ENCODE assay signal across 15 cellular contexts in the genomic region with DNA sequence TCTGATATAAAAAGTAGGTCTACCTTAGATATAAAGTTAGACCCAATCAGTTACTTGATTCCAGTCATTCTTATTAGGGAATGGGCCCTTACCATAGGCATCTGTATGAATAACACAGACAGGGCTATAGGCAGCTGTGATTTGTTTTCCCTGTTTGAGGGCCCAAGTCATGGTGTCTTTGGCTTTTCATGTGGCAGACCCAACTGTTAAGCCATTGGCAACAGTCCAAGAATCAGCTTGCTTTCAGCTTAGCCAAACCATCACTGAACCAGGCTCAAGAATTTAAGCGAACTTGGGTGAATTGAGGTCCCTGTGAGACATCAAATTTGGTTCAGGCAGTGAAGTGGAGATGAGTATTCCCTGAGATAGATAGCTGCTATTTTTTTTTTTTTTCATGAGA.
DNase-seq lines count a peak whose midpoint lies in the region.
"Had no signal": no experiment of that assay in that cellular context is flagged by ENCODE, and none has a peak within 500 bp of the region (broad histone marks: within the 10 kb centered on the region; RNA-seq: fewer than 3 reads in every experiment).

No MANE protein-coding gene starts in this region.

- peak; percentile 7 for DNase-seq in NCI-H1105 (lab: John Stamatoyannopoulos, UW)
- no peak for DNase-seq in NCI-H1105 treated with DMSO at 0.1 percent for 48 hours (lab: John Stamatoyannopoulos, UW)
- peak; percentile 8 for DNase-seq in NCI-H345 (lab: John Stamatoyannopoulos, UW)
- no peak for DNase-seq in NCI-H345 treated with DMSO at 0.1 percent for 48 hours (lab: John Stamatoyannopoulos, UW; ENCODE audit: unreplicated experiment)
- peak; percentile 5 for DNase-seq in NCI-H446 treated with DMSO at 0.1 percent for 48 hours (lab: John Stamatoyannopoulos, UW)
- no peak for DNase-seq in superior temporal gyrus (ENCODE audit: extremely low spot score)
- no peak for DNase-seq in NCI-H187 treated with DMSO at 0.1 percent for 48 hours (lab: John Stamatoyannopoulos, UW)
- DNase-seq: 8988T; ACHN; Calu3; CD4-positive, CD25-positive, alpha-beta regulatory T cell; DMS153; DMS79 treated with DMSO at 0.1 percent for 48 hours; EL; GM23248 had no signal

Comparison
In these comparisons a context has a peak if more than half of its experiments do, and no peak if none do; other contexts are left out.
1. DNase-seq: peak in NCI-H1105 (single experiment), NCI-H345 (single experiment) and NCI-H446 treated with DMSO at 0.1 percent for 48 hours (single experiment); none in NCI-H1105 treated with DMSO at 0.1 percent for 48 hours (single experiment), NCI-H345 treated with DMSO at 0.1 percent for 48 hours (single experiment), superior temporal gyrus (single experiment) and NCI-H187 treated with DMSO at 0.1 percent for 48 hours (single experiment).